22 cellular contexts compared by ENCODE assay signal in genomic region chr10:88198023-88198422, GRCh38.
"Had no signal": no experiment of that assay in that cellular context is flagged by ENCODE, and none has a peak within 500 bp of the region (broad histone marks: within the 10 kb centered on the region; RNA-seq: fewer than 3 reads in every experiment).

No MANE protein-coding gene starts in this region.

- H3K27ac ChIP-seq: HL-60 had no signal

- H3K9me3 ChIP-seq: MG63, SK-N-SH had no signal

- H3K4me3 ChIP-seq: MG63 had no signal

- H3K27me3 ChIP-seq: MG63 had no signal

- ATAC-seq: HepG2 had no signal

- DNase-seq: IMR-90, Karpas-422, KG1, MG63, NCI-H1092, NCI-H1105 treated with DMSO at 0.1 percent for 48 hours, NCI-H1417 treated with DMSO at 0.1 percent for 48 hours, NCI-H146, NCI-H1694 treated with DMSO at 0.1 percent for 48 hours, NCI-H1930, NCI-H2081, NCI-H2107, NCI-H2227 treated with DMSO at 0.1 percent for 48 hours, NCI-H524, NCI-H526 treated with DMSO at 0.1 percent for 48 hours, NCI-H774, RPMI8226, SHP77, SK-N-SH had no signal

- H3K36me3 ChIP-seq: MG63 had no signal

- H3K4me2 ChIP-seq: SK-N-SH had no signal

- H3K9ac ChIP-seq: SK-N-SH had no signal

- FAIRE-seq: HepG2, RCC 7860 had no signal
